In genomic region chr19:13152854-13153626, GRCh38 we compare ENCODE assay signal across 8 cellular contexts. TPM values are rescaled to one million over a fixed set of nuclear protein-coding genes. Genes with fewer than 3 reads are reported as not detected.
DNase-seq lines count a peak whose midpoint lies in the region; ATAC-seq lines count a peak whose summit lies in the region.

No MANE protein-coding gene starts in this region.

- H3K4me3 ChIP-seq in HUES64 (ENCODE audit: low read length) (peak overlapping the region; percentile 89), mesenchymal stem cell (ENCODE audit: insufficient read depth in 1 of 2, low read depth in 1 of 2, low read length in 2 of 2) (peak overlapping the region; percentile 91 to 95)

- H3K4me2 ChIP-seq in mesenchymal stem cell (ENCODE audit: low read length, poor library complexity, severe bottlenecking) = peak overlapping the region; percentile 71

- H3K79me1 ChIP-seq in mesenchymal stem cell (replicated peaks; ENCODE audit: low read length, poor library complexity, severe bottlenecking) = peaks cover 12% of the 10 kb centered on the region

- H3K27me3 ChIP-seq in HUES64 (ENCODE audit: insufficient read depth, low read length) = no peaks in the 10 kb centered on the region
- no peaks in the 10 kb centered on the region for H3K27me3 ChIP-seq in mesenchymal stem cell (ENCODE audit: control insufficient read depth in 1 of 2, insufficient read depth in 1 of 2, low read length in 2 of 2)

- peak; percentile 31 for ATAC-seq in activated CD8-positive, alpha-beta memory T cell treated with anti-CD3 and anti-CD28 coated beads, Interleukin-2, amount 10 ng/mL, durations not matched to agents 7 days and 5 days
- peak; percentile 26 for ATAC-seq in effector memory CD8-positive, alpha-beta T cell (replicated peaks)

- H3K36me3 ChIP-seq in HUES64 (ENCODE audit: insufficient read depth, low read length) (peaks cover 3% of the 10 kb centered on the region; the same call in 1 of the 2 replicates), mesenchymal stem cell (ENCODE audit: control insufficient read depth in 1 of 2, insufficient read depth in 2 of 2, low read depth in 1 of 2, low read length in 2 of 2) (peaks cover 8% of the 10 kb centered on the region in 2 experiments)

- H3K14ac ChIP-seq in mesenchymal stem cell (ENCODE audit: low read length in 2 of 2) = peak overlapping the region in 1 of 2 experiments; percentile 99

- no peaks in the 10 kb centered on the region for H3K27me3 Mint-ChIP-seq in activated CD8-positive, alpha-beta memory T cell treated with anti-CD3 and anti-CD28 coated beads, Interleukin-2, amount 10 ng/mL, durations not matched to agents 7 days and 5 days
- no peaks in the 10 kb centered on the region for H3K27me3 Mint-ChIP-seq in effector memory CD8-positive, alpha-beta T cell

- H3K18ac ChIP-seq in mesenchymal stem cell (ENCODE audit: low read depth in 1 of 2, low read length in 2 of 2) = peak overlapping the region; percentile 88 to 97

- under 1% methylated on average over 74 of the region's 74 CpGs for WGBS in HUES64
- under 1% methylated on average over 72 of the region's 74 CpGs for WGBS in mesenchymal stem cell

- H2BK12ac ChIP-seq in mesenchymal stem cell (ENCODE audit: low read length in 2 of 2) = peak overlapping the region in 1 of 2 experiments; percentile 79

- peak overlapping the region; percentile 78 for H2BK120ac ChIP-seq in mesenchymal stem cell (ENCODE audit: low read depth, low read length)

- H3K23ac ChIP-seq in mesenchymal stem cell (ENCODE audit: low read length in 2 of 2) = peak overlapping the region; percentile 51 to 98

- no peaks in the 10 kb centered on the region for H3K9me3 Mint-ChIP-seq in activated CD8-positive, alpha-beta memory T cell treated with anti-CD3 and anti-CD28 coated beads, Interleukin-2, amount 10 ng/mL, durations not matched to agents 7 days and 5 days (ENCODE audit: low read depth)
- H3K9me3 Mint-ChIP-seq in effector memory CD8-positive, alpha-beta T cell = no peaks in the 10 kb centered on the region

- H4K8ac ChIP-seq in mesenchymal stem cell (ENCODE audit: low read length) = peak overlapping the region; percentile 85

- peaks cover 26% of the 10 kb centered on the region for H3K36me3 Mint-ChIP-seq in activated CD8-positive, alpha-beta memory T cell treated with anti-CD3 and anti-CD28 coated beads, Interleukin-2, amount 10 ng/mL, durations not matched to agents 7 days and 5 days
- H3K36me3 Mint-ChIP-seq in effector memory CD8-positive, alpha-beta T cell (ENCODE audit: insufficient read depth) = peaks cover 75% of the 10 kb centered on the region

- H3K9me3 ChIP-seq in HUES64 (ENCODE audit: insufficient read depth, low read depth, low read length) (no peaks in the 10 kb centered on the region), mesenchymal stem cell (ENCODE audit: control insufficient read depth, low read length) (no peaks in the 10 kb centered on the region)

- H3K27ac ChIP-seq in HUES64 (ENCODE audit: low read depth, low read length) = peak overlapping the region; percentile 100
- H3K27ac ChIP-seq in mesenchymal stem cell (ENCODE audit: low read length, poor library complexity, severe bottlenecking) = peak overlapping the region; percentile 77

- H3K27ac Mint-ChIP-seq in activated CD8-positive, alpha-beta memory T cell treated with anti-CD3 and anti-CD28 coated beads, Interleukin-2, amount 10 ng/mL, durations not matched to agents 7 days and 5 days = peak overlapping the region; percentile 100
- peak overlapping the region; percentile 100 for H3K27ac Mint-ChIP-seq in effector memory CD8-positive, alpha-beta T cell

- no peak overlapping the region for H2AK5ac ChIP-seq in mesenchymal stem cell (ENCODE audit: low read length, severe bottlenecking)

- CTCF ChIA-PET in activated CD8-positive, alpha-beta memory T cell treated with anti-CD3 and anti-CD28 coated beads, Interleukin-2, amount 10 ng/mL, durations not matched to agents 7 days and 5 days (lab: Charles Lee) = interaction anchor here (0.7 to 2.0 kb wide), 13 partner anchors 11 to 358 kb away, joined by 3 to 26 read pairs (median 4); partner anchors contain the start of gene NACC1

- H2AFZ ChIP-seq in mesenchymal stem cell (ENCODE audit: low read depth, low read length) = no peak overlapping the region

- peaks cover 37% of the 10 kb centered on the region for H3K4me1 Mint-ChIP-seq in activated CD8-positive, alpha-beta memory T cell treated with anti-CD3 and anti-CD28 coated beads, Interleukin-2, amount 10 ng/mL, durations not matched to agents 7 days and 5 days
- peaks cover 55 to 57% of the 10 kb centered on the region in 2 donors for H3K4me1 Mint-ChIP-seq in effector memory CD8-positive, alpha-beta T cell (ENCODE audit: low read depth in 2 of 2)

- H2BK5ac ChIP-seq in mesenchymal stem cell (ENCODE audit: low read depth, low read length, poor library complexity, severe bottlenecking) = peak overlapping the region; percentile 94

- H3K4me1 ChIP-seq in HUES64 (ENCODE audit: insufficient read depth, low read length) = peaks cover 5% of the 10 kb centered on the region
- H3K4me1 ChIP-seq in mesenchymal stem cell (ENCODE audit: control insufficient read depth, insufficient read depth, low read depth, low read length) = peaks cover 27% of the 10 kb centered on the region

- H3K9ac ChIP-seq in HUES64 (ENCODE audit: low read depth, low read length) = peak overlapping the region; percentile 95
- H3K9ac ChIP-seq in mesenchymal stem cell (ENCODE audit: low read length) = peak overlapping the region; percentile 100

- peak overlapping the region; percentile 96 for H3K4me3 Mint-ChIP-seq in activated CD8-positive, alpha-beta memory T cell treated with anti-CD3 and anti-CD28 coated beads, Interleukin-2, amount 10 ng/mL, durations not matched to agents 7 days and 5 days
- H3K4me3 Mint-ChIP-seq in effector memory CD8-positive, alpha-beta T cell = peak overlapping the region; percentile 94 to 99

- peak overlapping the region; percentile 76 for H4K91ac ChIP-seq in mesenchymal stem cell (ENCODE audit: low read length)

- DNase-seq in AML-193 (lab: John Stamatoyannopoulos, UW) (peak; percentile 83 to 87), GM19240 (ENCODE audit: insufficient read length, low spot score) (peak; percentile 51), NOMO-1 treated with dmso at 0.1 percent for 144 hours (lab: John Stamatoyannopoulos, UW; ENCODE audit: unreplicated experiment) (peak; percentile 87), mesenchymal stem cell (peak; percentile 98)
- peak; percentile 97 for DNase-seq in activated CD8-positive, alpha-beta memory T cell treated with anti-CD3 and anti-CD28 coated beads, Interleukin-2, amount 10 ng/mL, durations not matched to agents 7 days and 5 days
- peak; percentile 98 to 99 (median 99) for DNase-seq in effector memory CD8-positive, alpha-beta T cell
- DNase-seq in stimulated activated CD8-positive, alpha-beta memory T cell treated with anti-CD3 and anti-CD28 coated beads, Interleukin-12 subunit alpha, Interleukin-12 subunit beta, amount 100 ng/mL, for 24 hours (ENCODE audit: extremely low read depth) = peak; percentile 89

- H2BK15ac ChIP-seq in mesenchymal stem cell (ENCODE audit: low read depth, poor library complexity, severe bottlenecking) = peak overlapping the region; percentile 44

- H3K4ac ChIP-seq in mesenchymal stem cell (ENCODE audit: low read depth in 1 of 2, low read length in 2 of 2) = peak overlapping the region; percentile 79 to 94

RNA-seq across cellular contexts. Expression of gene IER2, which starts 2.8 kb away (rescaled TPM):
- polyA plus RNA-seq in HUES64 (2013, experiment 1 of 2) = 69.4 TPM
- polyA plus RNA-seq in HUES64 (2013, experiment 2 of 2) = 82.7 TPM
- total RNA-seq in activated CD8-positive, alpha-beta memory T cell treated with anti-CD3 and anti-CD28 coated beads, Interleukin-2, amount 10 ng/mL, durations not matched to agents 7 days and 5 days = 100 to 1,000 TPM; 148 to 209 TPM
- polyA plus RNA-seq in mesenchymal stem cell (2013, experiment 1 of 2) = 135 TPM
- polyA plus RNA-seq in mesenchymal stem cell (2013, experiment 2 of 2) = 129 TPM

RNA-seq across cellular contexts. Expression of gene STX10, which starts 2.9 kb away (rescaled TPM):
- polyA plus RNA-seq in HUES64 (2013, experiment 1 of 2) = 36.1 TPM
- polyA plus RNA-seq in HUES64 (2013, experiment 2 of 2) = 36.6 TPM
- total RNA-seq in activated CD8-positive, alpha-beta memory T cell treated with anti-CD3 and anti-CD28 coated beads, Interleukin-2, amount 10 ng/mL, durations not matched to agents 7 days and 5 days = 10 to 100 TPM; 58.6 to 70.1 TPM
- 50.2 TPM for polyA plus RNA-seq in mesenchymal stem cell (2013, experiment 1 of 2)
- 53.2 TPM for polyA plus RNA-seq in mesenchymal stem cell (2013, experiment 2 of 2)

RNA-seq across cellular contexts. Expression of gene NACC1, which starts 35.0 kb away (rescaled TPM):
- polyA plus RNA-seq in HUES64 (2013, experiment 1 of 2) = 102 TPM
- 90.5 TPM for polyA plus RNA-seq in HUES64 (2013, experiment 2 of 2)
- total RNA-seq in activated CD8-positive, alpha-beta memory T cell treated with anti-CD3 and anti-CD28 coated beads, Interleukin-2, amount 10 ng/mL, durations not matched to agents 7 days and 5 days = 10 to 100 TPM; 82.2 to 96.0 TPM
- 82.1 TPM for polyA plus RNA-seq in mesenchymal stem cell (2013, experiment 1 of 2)
- polyA plus RNA-seq in mesenchymal stem cell (2013, experiment 2 of 2) = 85.0 TPM

RNA-seq across cellular contexts. Expression of gene TRMT1, which starts 36.5 kb away (rescaled TPM):
- 53.1 TPM for polyA plus RNA-seq in HUES64 (2013, experiment 1 of 2)
- polyA plus RNA-seq in HUES64 (2013, experiment 2 of 2) = 43.1 TPM
- 10 to 100 TPM; 43.2 to 50.2 TPM for total RNA-seq in activated CD8-positive, alpha-beta memory T cell treated with anti-CD3 and anti-CD28 coated beads, Interleukin-2, amount 10 ng/mL, durations not matched to agents 7 days and 5 days
- polyA plus RNA-seq in mesenchymal stem cell (2013, experiment 1 of 2) = 20.0 TPM
- polyA plus RNA-seq in mesenchymal stem cell (2013, experiment 2 of 2) = 16.9 TPM

RNA-seq across cellular contexts. Expression of gene LYL1, which starts 50.4 kb away (rescaled TPM):
- polyA plus RNA-seq in HUES64 (2013, experiment 1 of 2) = 0.50 TPM
- polyA plus RNA-seq in HUES64 (2013, experiment 2 of 2) = 0.95 TPM
- total RNA-seq in activated CD8-positive, alpha-beta memory T cell treated with anti-CD3 and anti-CD28 coated beads, Interleukin-2, amount 10 ng/mL, durations not matched to agents 7 days and 5 days = under 1 TPM; 0.49 to 0.64 TPM
- polyA plus RNA-seq in mesenchymal stem cell (2013, experiment 1 of 2) = 0.68 TPM
- 0.79 TPM for polyA plus RNA-seq in mesenchymal stem cell (2013, experiment 2 of 2)

Comparison
In these comparisons a context has a peak if more than half of its experiments do, and no peak if none do; other contexts are left out.
1. Peak in every context shown above with its lines: DNase-seq, ATAC-seq, H3K4me3 ChIP-seq and H3K27ac ChIP-seq.